In genomic region chr19:53868892-53869804, GRCh38 we compare ENCODE assay signal across 1 cellular context.
TF ChIP-seq lines count a peak whose summit lies in the region.

No MANE protein-coding gene starts in this region.

TF ChIP-seq in K562, 482 proteins besides CTCF, POLR2A, EP300 and RAD21 (continued from another document and continues in another):
- TF ChIP-seq ZHX1 (conservative IDR thresholded peaks at IDR 0.05; ENCODE audit: low read length) (no peak), FOXJ3 (CRISPR knock-in tag; IDR thresholded peaks at IDR 0.05) (no peak), MNT (conservative IDR thresholded peaks at IDR 0.05) (peak; percentile 91 to 95), NFIX (CRISPR knock-in tag; IDR thresholded peaks at IDR 0.05; ENCODE audit: low read depth) (no peak), MYNN (IDR thresholded peaks at IDR 0.05) (peak; percentile 12; the same call in 1 of the 2 replicates), MYNN (CRISPR knock-in tag; IDR thresholded peaks at IDR 0.05) (no peak), RFX5 (IDR thresholded peaks at IDR 0.05; ENCODE audit: low read depth, low read length) (no peak), PRPF4 (IDR thresholded peaks at IDR 0.05; ENCODE audit: insufficient read depth, low read depth, low read length, poor library complexity, severe bottlenecking) (no peak), TAF7 (tag; IDR thresholded peaks at IDR 0.05) (no peak; the same call in 1 of the 2 replicates), ZNF133 (CRISPR knock-in tag; IDR thresholded peaks at IDR 0.05) (no peak), RBM15 (IDR thresholded peaks at IDR 0.05; ENCODE audit: insufficient read depth, low read length) (no peak), MAZ (CRISPR knock-in tag; conservative IDR thresholded peaks at IDR 0.05 in 1 of 2, IDR thresholded peaks at IDR 0.05 in 1 of 2) (peak; percentile 79 to 82), BCLAF1 (IDR thresholded peaks at IDR 0.05; ENCODE audit: borderline replicate concordance in 1 of 2, control insufficient read depth in 1 of 2, low read depth in 2 of 2, low read length in 1 of 2) (no peak), CREB3L1 (IDR thresholded peaks at IDR 0.05; ENCODE audit: borderline replicate concordance, low read depth) (peak; percentile 82; the same call in 1 of the 2 replicates), FUS (optimal IDR thresholded peaks at IDR 0.05; ENCODE audit: low read depth, low read length) (no peak), PHB2 (IDR thresholded peaks at IDR 0.05; ENCODE audit: low read depth) (no peak), RBM17 (IDR thresholded peaks at IDR 0.05; ENCODE audit: borderline replicate concordance, low read depth, low read length) (no peak), DDX20 (tag; IDR thresholded peaks at IDR 0.05; ENCODE audit: low read depth) (no peak), MEF2A (IDR thresholded peaks at IDR 0.05; ENCODE audit: control insufficient read depth, low read depth, low read length) (no peak), HDAC3 (IDR thresholded peaks at IDR 0.05; ENCODE audit: borderline replicate concordance, partially characterized antibody) (peak; percentile 74), ZNF197 (CRISPR knock-in tag; IDR thresholded peaks at IDR 0.05; ENCODE audit: low read depth) (no peak), KLF16 (IDR thresholded peaks at IDR 0.05) (peak; percentile 62; the same call in 1 of the 2 replicates), HIVEP1 (CRISPR knock-in tag; IDR thresholded peaks at IDR 0.05) (0 out of 2 replicates have a peak, but pooled peaks have one; percentile 10), TRIM24 (IDR thresholded peaks at IDR 0.05) (no peak), MTA1 (IDR thresholded peaks at IDR 0.05; ENCODE audit: borderline replicate concordance) (0 out of 2 replicates have a peak, but pooled peaks have one; percentile 71), NEUROD1 (IDR thresholded peaks at IDR 0.05; ENCODE audit: borderline replicate concordance, low read depth, low read length, partially characterized antibody) (peak; percentile 50), NCOR1 (IDR thresholded peaks at IDR 0.05) (peak; percentile 84), EGR1 (conservative IDR thresholded peaks at IDR 0.05) (peak; percentile 100), C11orf30 (IDR thresholded peaks at IDR 0.05; ENCODE audit: low read depth) (no peak), CBX3 (IDR thresholded peaks at IDR 0.05; ENCODE audit: borderline replicate concordance in 1 of 2, low read length in 2 of 2) (0 out of 3 replicates have a peak, but pooled peaks of 1 of the 2 experiments have one; percentile 13), SMARCB1 (IDR thresholded peaks at IDR 0.05; ENCODE audit: insufficient read length, low read depth) (no peak), ZNF146 (CRISPR knock-in tag; IDR thresholded peaks at IDR 0.05; ENCODE audit: unreplicated experiment) (no peak), NRF1 (conservative IDR thresholded peaks at IDR 0.05 in 1 of 2, IDR thresholded peaks at IDR 0.05 in 1 of 2) (peak; percentile 61 to 71), SRSF9 (IDR thresholded peaks at IDR 0.05; ENCODE audit: borderline replicate concordance, low read depth, low read length) (no peak), CREM (IDR thresholded peaks at IDR 0.05; ENCODE audit: low read depth) (peak; percentile 67), PYGO2 (tag; IDR thresholded peaks at IDR 0.05) (no peak), ZNF407 (IDR thresholded peaks at IDR 0.05; ENCODE audit: low read depth) (no peak), ARID3B (CRISPR knock-in tag; IDR thresholded peaks at IDR 0.05; ENCODE audit: borderline replicate concordance) (no peak), TOE1 (IDR thresholded peaks at IDR 0.05; ENCODE audit: borderline replicate concordance) (0 out of 2 replicates have a peak, but pooled peaks have one; percentile 50), TOE1 (CRISPR knock-in tag; IDR thresholded peaks at IDR 0.05; ENCODE audit: borderline replicate concordance, low read depth) (no peak), TRIM28 (IDR thresholded peaks at IDR 0.05) (no peak), ESRRA (IDR thresholded peaks at IDR 0.05; ENCODE audit: borderline replicate concordance, low read depth) (peak; percentile 34; the same call in 1 of the 2 replicates), ELF1 (tag; IDR thresholded peaks at IDR 0.05) (peak; percentile 81), ZNF584 (CRISPR knock-in tag; IDR thresholded peaks at IDR 0.05; ENCODE audit: low read depth) (peak; percentile 42; the same call in 1 of the 2 replicates), ZNF764 (CRISPR knock-in tag; IDR thresholded peaks at IDR 0.05; ENCODE audit: low read depth) (no peak), ZSCAN29 (IDR thresholded peaks at IDR 0.05) (no peak), ZNF699 (CRISPR knock-in tag; IDR thresholded peaks at IDR 0.05; ENCODE audit: insufficient replicate concordance) (no peak)
